Comparison of ENCODE assay signal across 28 cellular contexts in genomic region chr5:41820150-41820549, GRCh38. TPM values are rescaled to one million over a fixed set of nuclear protein-coding genes. Genes with fewer than 3 reads are reported as not detected.
DNase-seq lines count a peak whose midpoint lies in the region; ATAC-seq, FAIRE-seq and TF ChIP-seq lines count a peak whose summit lies in the region.
"Had no signal": no experiment of that assay in that cellular context is flagged by ENCODE, and none has a peak within 500 bp of the region (broad histone marks: within the 10 kb centered on the region; RNA-seq: fewer than 3 reads in every experiment).

No MANE protein-coding gene starts in this region.

- H3K9ac ChIP-seq in K562 (ENCODE audit: insufficient read depth in 1 of 2, low read depth in 2 of 2, low read length in 2 of 2): no peak overlapping the region
- H3K9ac ChIP-seq: BLaER1 had no signal

- H3K36me3 Mint-ChIP-seq in activated naive CD4-positive, alpha-beta T cell treated with anti-CD3 and anti-CD28 coated beads, Interleukin-2, amount 10 ng/mL, durations not matched to agents 7 days and 5 days: peaks cover 34% of the 10 kb centered on the region
- H3K36me3 Mint-ChIP-seq: CD14-positive monocyte had no signal

- H4K20me1 ChIP-seq in K562 (replicated peaks; ENCODE audit: control insufficient read depth, insufficient read depth, low read length): no peaks in the 10 kb centered on the region
- H4K20me1 ChIP-seq: BLaER1 had no signal

- H3K36me3 ChIP-seq in K562 (ENCODE audit: control insufficient read depth, insufficient read depth, low read length): no peaks in the 10 kb centered on the region
- H3K36me3 ChIP-seq: BE2C had no signal

- peak overlapping the region; percentile 52 for H3K27ac Mint-ChIP-seq in activated naive CD4-positive, alpha-beta T cell treated with anti-CD3 and anti-CD28 coated beads, Interleukin-2, amount 10 ng/mL, durations not matched to agents 7 days and 5 days
- H3K27ac Mint-ChIP-seq: CD4-positive, CD25-positive, alpha-beta regulatory T cell had no signal

- no peaks in the 10 kb centered on the region for H3K27me3 Mint-ChIP-seq in activated naive CD4-positive, alpha-beta T cell treated with anti-CD3 and anti-CD28 coated beads, Interleukin-2, amount 10 ng/mL, durations not matched to agents 7 days and 5 days
- H3K27me3 Mint-ChIP-seq: CD4-positive, alpha-beta memory T cell; CD4-positive, CD25-positive, alpha-beta regulatory T cell; CD8-positive, alpha-beta memory T cell had no signal

- BruUV-seq in K562 (replicated peaks; lab: Mats Ljungman, UMichigan): no TSS peak

- no peak overlapping the region for H2AFZ ChIP-seq in K562 (ENCODE audit: low read depth, low read length)

- H3K4me3 ChIP-seq in A549 (no peak overlapping the region), K562 (no peak overlapping the region)
- H3K4me3 ChIP-seq: BLaER1, GM12878 had no signal

- no peaks in the 10 kb centered on the region for H3K9me3 Mint-ChIP-seq in activated naive CD4-positive, alpha-beta T cell treated with anti-CD3 and anti-CD28 coated beads, Interleukin-2, amount 10 ng/mL, durations not matched to agents 7 days and 5 days
- H3K9me3 Mint-ChIP-seq: CD8-positive, alpha-beta memory T cell had no signal

- CTCF ChIA-PET in activated naive CD4-positive, alpha-beta T cell treated with anti-CD3 and anti-CD28 coated beads, Interleukin-2, amount 10 ng/mL, durations not matched to agents 7 days and 5 days (lab: Charles Lee): no interaction called here
- CTCF ChIA-PET in A549 (lab: Yijun Ruan, JAX): no interaction called here
- CTCF ChIA-PET in K562 (lab: Yijun Ruan, JAX; ENCODE audit: low intra/inter-chr PET ratio): no interaction called here

- H3K27ac ChIP-seq in A549 (no peak overlapping the region), K562 (ENCODE audit: extremely low read depth, low read depth, low read length) (no peak overlapping the region)
- H3K27ac ChIP-seq: 22Rv1, BLaER1 had no signal

- H3K4me3 Mint-ChIP-seq in activated naive CD4-positive, alpha-beta T cell treated with anti-CD3 and anti-CD28 coated beads, Interleukin-2, amount 10 ng/mL, durations not matched to agents 7 days and 5 days: no peak overlapping the region
- H3K4me3 Mint-ChIP-seq: CD14-positive monocyte; CD4-positive, alpha-beta memory T cell; CD4-positive, CD25-positive, alpha-beta regulatory T cell; CD8-positive, alpha-beta memory T cell had no signal

- TF ChIP-seq EP300 in A549 (IDR thresholded peaks at IDR 0.05): no peak
- TF ChIP-seq EP300 in Ishikawa (IDR thresholded peaks at IDR 0.05; ENCODE audit: borderline replicate concordance): no peak
- TF ChIP-seq EP300 in K562 (IDR thresholded peaks at IDR 0.05; ENCODE audit: low read length): no peak

- intact Hi-C loops in K562 (cut with micrococcal nuclease): no loop called here

- H3K79me2 ChIP-seq in K562 (ENCODE audit: control insufficient read depth, insufficient read depth, low read length): no peaks in the 10 kb centered on the region

- no peaks in the 10 kb centered on the region for H3K4me1 Mint-ChIP-seq in activated naive CD4-positive, alpha-beta T cell treated with anti-CD3 and anti-CD28 coated beads, Interleukin-2, amount 10 ng/mL, durations not matched to agents 7 days and 5 days

- H3K4me1 ChIP-seq in A549 (no peaks in the 10 kb centered on the region), K562 (replicated peaks in 1 of 2; ENCODE audit: control insufficient read depth in 2 of 2, insufficient read depth in 2 of 2, low read length in 2 of 2) (no peaks in the 10 kb centered on the region)
- H3K4me1 ChIP-seq: BLaER1 had no signal

- POLR2A ChIA-PET in A549 (lab: Yijun Ruan, JAX) (no interaction called here), K562 (lab: Yijun Ruan, JAX) (no interaction called here)

- H3K4me2 ChIP-seq in A549 (no peak overlapping the region), K562 (ENCODE audit: insufficient read depth, low read length) (no peak overlapping the region)
- H3K4me2 ChIP-seq: BLaER1 had no signal

- DNase-seq in activated naive CD4-positive, alpha-beta T cell treated with anti-CD3 and anti-CD28 coated beads, Interleukin-2, amount 10 ng/mL, durations not matched to agents 7 days and 5 days: no peak
- DNase-seq in activated naive CD4-positive, alpha-beta T cell (lab: John Stamatoyannopoulos, UW): no peak
- DNase-seq in A549 (ENCODE audit: low read depth in 1 of 2, low spot score in 1 of 2): no peak
- DNase-seq in K562 (ENCODE audit: extremely low read depth in 1 of 4, low spot score in 3 of 4): no peak
- no peak for DNase-seq in GM13976 (ENCODE audit: low spot score)
- DNase-seq: ACHN; BE2C; C1 segment of cervical spinal cord; CD4-positive, alpha-beta memory T cell; CD4-positive, CD25-positive, alpha-beta regulatory T cell; CD8-positive, alpha-beta memory T cell; COR-L47; DMS 273 treated with DMSO at 0.1 percent for 48 hours; DMS153; DMS53; DMS79; DND-41; EL; GDM1 had no signal

- TF ChIP-seq CTCF in A549 (IDR thresholded peaks at IDR 0.05) (no peak), K562 (IDR thresholded peaks at IDR 0.05 in 2 of 3, conservative IDR thresholded peaks at IDR 0.05 in 1 of 3; ENCODE audit: insufficient read depth in 2 of 3, low read depth in 1 of 3, low read length in 3 of 3) (no peak), GM13976 (IDR thresholded peaks at IDR 0.05; ENCODE audit: borderline replicate concordance, control extremely low read depth, extremely low read depth, insufficient read depth, missing control alignments) (no peak)

- TF ChIP-seq POLR2A in A549 (IDR thresholded peaks at IDR 0.05; ENCODE audit: low read length) (no peak), K562 (conservative IDR thresholded peaks at IDR 0.05) (no peak)

- H3K9me3 ChIP-seq in A549 (no peaks in the 10 kb centered on the region), K562 (replicated peaks; ENCODE audit: control insufficient read depth, insufficient read depth, low read depth, low read length) (no peaks in the 10 kb centered on the region)
- H3K9me3 ChIP-seq: BE2C, BLaER1 had no signal

- no peaks in the 10 kb centered on the region for H3K27me3 ChIP-seq in K562 (ENCODE audit: control insufficient read depth in 2 of 2, insufficient read depth in 2 of 2, low read length in 2 of 2)
- H3K27me3 ChIP-seq: BE2C, BLaER1 had no signal

- no peak for TF ChIP-seq RAD21 in A549 (conservative IDR thresholded peaks at IDR 0.05 in 1 of 2, IDR thresholded peaks at IDR 0.05 in 1 of 2)
- no peak for TF ChIP-seq RAD21 in Ishikawa (IDR thresholded peaks at IDR 0.05; ENCODE audit: low read depth)
- TF ChIP-seq RAD21 in K562 (CRISPR knock-in tag; conservative IDR thresholded peaks at IDR 0.05 in 1 of 2, IDR thresholded peaks at IDR 0.05 in 1 of 2): no peak

- 80% methylated on average over 2 of the region's 2 CpGs for WGBS in A549 (ENCODE audit: missing lambda C conversion rate)
- 51% methylated on average over 2 of the region's 2 CpGs for WGBS in K562 (ENCODE audit: insufficient coverage, low coverage, missing lambda C conversion rate)

- no peak for FAIRE-seq in A549 (lab: Jason Lieb, UNC)
- no peak for FAIRE-seq in K562 (lab: Jason Lieb, UNC)
- FAIRE-seq: GM12878, GM12892, GM19239 had no signal

- in situ Hi-C loops in K562 (cut with MboI) (loop anchor here (10.0 kb wide), 1 partner anchor 535 kb away; no protein-coding TSS in a partner anchor), GM13976 (cut with MboI; ENCODE audit: low sequenced_read_pairs, unreplicated experiment) (no loop called here)

- ATAC-seq in A549 (no peak), K562 (no peak), HG02798 (IDR thresholded peaks at IDR 0.05; ENCODE audit: poor library complexity, unreplicated experiment) (no peak), HG02610 (IDR thresholded peaks at IDR 0.05; ENCODE audit: unreplicated experiment) (no peak)
- ATAC-seq: GM12878 had no signal

- no peaks in the 10 kb centered on the region for H3K9me1 ChIP-seq in K562 (ENCODE audit: control insufficient read depth, insufficient read depth, low read length)

TF ChIP-seq in Ishikawa, 13 proteins besides CTCF, POLR2A, EP300 and RAD21:
- no peak for TF ChIP-seq TCF12 (IDR thresholded peaks at IDR 0.05; ENCODE audit: low read depth)
- peak; percentile 28; the same call in 1 of the 2 replicates for TF ChIP-seq CEBPB (IDR thresholded peaks at IDR 0.05)
TF ChIP-seq in Ishikawa: peak in this region for 1.

TF ChIP-seq in K562, 482 proteins besides CTCF, POLR2A, EP300 and RAD21 (continues in another document):
- TF ChIP-seq CEBPB (tag; IDR thresholded peaks at IDR 0.05) (peak; percentile 96), ZFP1 (CRISPR knock-in tag; IDR thresholded peaks at IDR 0.05) (no peak), CBFA2T2 (conservative IDR thresholded peaks at IDR 0.05) (no peak)

RNA-seq across cellular contexts. Expression of gene OXCT1, which starts 50.1 kb away (rescaled TPM):
- 1.6 and 2.6 TPM in 2 replicates for polyA plus RNA-seq in A549 (2011; rRNA removed)
- 0.71 and 0.77 TPM in 2 replicates for polyA plus RNA-seq in A549 (2012; cell fraction: cytosol; rRNA removed)
- polyA plus RNA-seq in A549 (2012; cell fraction: nucleus; rRNA removed): 0.46 and 0.56 TPM in 2 replicates
- polyA plus RNA-seq in A549 (2017; fragmentation: RNase III; extraction: RNeasy Plus Mini Kit Qiagen cat#74134 plus additional on column Dnase treatment): 3.0 to 4.6 TPM (median 3.9 TPM) in 3 replicates
- 0.33 and 0.73 TPM in 2 replicates for polyA minus RNA-seq in A549 (2011; rRNA and poly(A)+ RNA removed)
- total RNA-seq in K562 (2011; cell fraction: chromatin; rRNA removed; ENCODE audit: low replicate concordance): 19.0 and 39.2 TPM in 2 replicates
- 12.0 and 17.2 TPM in 2 replicates for total RNA-seq in K562 (2011; cell fraction: nucleolus; rRNA removed)
- 20.5 and 31.0 TPM in 2 replicates for total RNA-seq in K562 (2011; cell fraction: nucleoplasm; rRNA removed)
- 26.6 and 28.8 TPM in 2 replicates for total RNA-seq in K562 (2014; rRNA removed)
- total RNA-seq in K562 (2014; rRNA removed; fragmentation: Illumina TruSeq; extraction: Trizol): 50.6 and 56.8 TPM in 2 replicates
- total RNA-seq in K562 (2015; rRNA removed; fragmentation: Illumina TruSeq; extraction: Trizol): 46.6 and 50.4 TPM in 2 replicates
- 34.7 and 35.8 TPM in 2 replicates for total RNA-seq in K562 (2021)
- polyA plus RNA-seq in K562 (2011; rRNA removed): 37.6 and 42.3 TPM in 2 replicates
- 7.5 and 23.0 TPM in 2 replicates for polyA plus RNA-seq in K562 (2011; cell fraction: cytosol; rRNA removed)
- polyA plus RNA-seq in K562 (2011; cell fraction: nucleus; rRNA removed): 10.9 and 29.4 TPM in 2 replicates
- polyA plus RNA-seq in K562 (2012): 33.7 and 65.0 TPM in 2 replicates
- polyA plus RNA-seq in K562 (2014; fragmentation: Illumina TruSeq; extraction: Trizol): 44.3 and 51.0 TPM in 2 replicates
- polyA plus RNA-seq in K562 (2014; fragmentation: Nextera tagmentation; extraction: Ambion mirVana): 10 to 100 TPM; 24.7 to 41.9 TPM
- 41.2 and 61.2 TPM in 2 replicates for polyA plus RNA-seq in K562 (2014; rRNA removed)
- polyA minus RNA-seq in K562 (2011; rRNA and poly(A)+ RNA removed): 61.4 and 117 TPM in 2 replicates
- polyA minus RNA-seq in K562 (2011; cell fraction: cytosol; rRNA and poly(A)+ RNA removed): 15.7 and 26.4 TPM in 2 replicates
- 17.0 and 54.2 TPM in 2 replicates for polyA minus RNA-seq in K562 (2011; cell fraction: nucleus; rRNA and poly(A)+ RNA removed)
